In the genomic region with DNA sequence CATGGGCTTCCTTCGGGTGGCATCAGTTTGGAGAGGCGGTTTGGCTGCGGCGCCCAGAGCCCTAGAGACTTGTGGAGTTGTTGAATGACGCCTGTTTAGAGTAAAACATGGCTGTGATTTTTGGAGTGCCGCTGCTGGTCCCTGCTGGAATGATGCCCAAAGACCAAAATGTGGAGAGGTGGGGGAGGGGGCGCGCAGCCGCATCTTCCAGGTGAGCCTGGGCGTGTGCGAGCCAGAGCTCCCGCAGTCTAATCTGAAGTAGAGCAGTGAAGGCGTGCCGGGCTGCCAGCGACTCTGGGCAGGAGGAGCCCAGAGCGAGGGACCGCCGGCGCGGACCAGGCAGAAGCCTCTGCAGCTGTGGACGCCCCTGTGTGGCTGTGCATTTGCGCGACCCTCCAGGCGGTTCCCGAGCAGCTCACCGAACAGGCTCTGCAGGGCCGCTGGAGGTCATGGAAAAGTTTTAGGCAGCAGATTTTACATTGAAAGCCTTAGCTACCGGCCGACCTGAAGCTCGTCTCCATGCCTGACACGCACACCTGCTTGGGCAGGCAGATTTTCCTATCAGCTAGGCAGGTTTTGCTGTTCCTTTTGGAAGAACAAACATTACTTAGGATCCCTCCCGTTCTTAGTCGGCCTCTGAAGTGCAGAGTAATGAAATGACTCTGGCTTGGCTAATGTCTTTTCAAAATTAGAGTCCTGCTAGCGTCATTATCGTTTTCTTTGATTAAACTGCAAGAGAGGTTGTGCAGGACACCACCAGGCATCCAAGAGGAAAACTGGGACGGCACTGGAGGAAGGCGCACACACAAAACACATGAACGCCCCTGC, we compare ENCODE assay signal across 9 cellular contexts.
DNase-seq lines count a peak whose midpoint lies in the region; ATAC-seq and TF ChIP-seq lines count a peak whose summit lies in the region.
"Had no signal": no experiment of that assay in that cellular context is flagged by ENCODE, and none has a peak within 500 bp of the region (broad histone marks: within the 10 kb centered on the region; RNA-seq: fewer than 3 reads in every experiment).

No MANE protein-coding gene starts in this region.

- H3K9me3 ChIP-seq in esophagus (ENCODE audit: control insufficient read depth in 2 of 2, insufficient read depth in 1 of 2, low read depth in 1 of 2, low read length in 1 of 2) (no peaks in the 10 kb centered on the region), muscle layer of duodenum (ENCODE audit: control insufficient read depth in 1 of 2, low read length in 2 of 2) (no peaks in the 10 kb centered on the region), vagina (no peaks in the 10 kb centered on the region)

- peaks cover 8% of the 10 kb centered on the region for H3K4me1 Mint-ChIP-seq in activated naive CD8-positive, alpha-beta T cell (ENCODE audit: low read depth)
- peaks cover 3% of the 10 kb centered on the region for H3K4me1 Mint-ChIP-seq in activated naive CD8-positive, alpha-beta T cell treated with anti-CD3 and anti-CD28 coated beads, Interleukin-2, amount 50 U/mL, for 24 hours

- ATAC-seq in activated naive CD8-positive, alpha-beta T cell treated with anti-CD3 and anti-CD28 coated beads, Interleukin-2, amount 50 U/mL, for 24 hours, result no peak

- H3K9me3 Mint-ChIP-seq in activated naive CD8-positive, alpha-beta T cell (ENCODE audit: low read depth), result no peaks in the 10 kb centered on the region
- no peaks in the 10 kb centered on the region for H3K9me3 Mint-ChIP-seq in activated naive CD8-positive, alpha-beta T cell treated with anti-CD3 and anti-CD28 coated beads, Interleukin-2, amount 50 U/mL, for 24 hours

- H3K36me3 ChIP-seq in esophagus (ENCODE audit: control insufficient read depth in 2 of 2, insufficient read depth in 2 of 2, low read length in 1 of 2) (no peaks in the 10 kb centered on the region), muscle layer of duodenum (ENCODE audit: control insufficient read depth in 1 of 2, insufficient read depth in 2 of 2, low read length in 2 of 2) (no peaks in the 10 kb centered on the region), vagina (no peaks in the 10 kb centered on the region)

- H3K27ac ChIP-seq in esophagus (ENCODE audit: low read depth in 2 of 2, low read length in 1 of 2), result no peak overlapping the region
- no peak overlapping the region for H3K27ac ChIP-seq in muscle layer of duodenum (ENCODE audit: low read length)
- no peak overlapping the region for H3K27ac ChIP-seq in vagina

- no peak for DNase-seq in activated naive CD8-positive, alpha-beta T cell treated with anti-CD3 and anti-CD28 coated beads, Interleukin-2, amount 50 U/mL, for 24 hours
- DNase-seq in vagina (ENCODE audit: extremely low spot score in 2 of 2) (no peak), HT-29 (ENCODE audit: low spot score) (no peak), inferior parietal cortex (ENCODE audit: extremely low spot score) (no peak), HuH-7 (ENCODE audit: low spot score) (no peak)
- DNase-seq: activated CD4-positive, CD25-positive, alpha-beta regulatory T cell treated with anti-CD3 and anti-CD28 coated beads, Interleukin-2, amount 50 U/mL, for 72 hours had no signal

- intact Hi-C loops in vagina (cut with DNase I), result no loop called here

- peak overlapping the region; percentile 9 for H3K4me3 Mint-ChIP-seq in activated naive CD8-positive, alpha-beta T cell
- no peak overlapping the region for H3K4me3 Mint-ChIP-seq in activated naive CD8-positive, alpha-beta T cell treated with anti-CD3 and anti-CD28 coated beads, Interleukin-2, amount 50 U/mL, for 24 hours

- H3K27me3 Mint-ChIP-seq in activated naive CD8-positive, alpha-beta T cell, result peaks cover 27% of the 10 kb centered on the region
- H3K27me3 Mint-ChIP-seq in activated naive CD8-positive, alpha-beta T cell treated with anti-CD3 and anti-CD28 coated beads, Interleukin-2, amount 50 U/mL, for 24 hours, result peaks cover 38% of the 10 kb centered on the region

- peak overlapping the region; percentile 32 to 66 for H3K4me3 ChIP-seq in esophagus (ENCODE audit: low read depth in 1 of 2, low read length in 2 of 2)
- H3K4me3 ChIP-seq in muscle layer of duodenum (ENCODE audit: low read depth in 1 of 2, low read length in 2 of 2), result peak overlapping the region; percentile 37 to 79
- H3K4me3 ChIP-seq in vagina, result peak overlapping the region; percentile 46 to 51

- H3K27me3 ChIP-seq in esophagus (ENCODE audit: control insufficient read depth in 1 of 2, insufficient read depth in 2 of 2, low read length in 2 of 2) (no peaks in the 10 kb centered on the region), muscle layer of duodenum (ENCODE audit: low read depth, low read length) (peaks cover 22% of the 10 kb centered on the region), vagina (no peaks in the 10 kb centered on the region)

- WGBS in esophagus, 2 donors, result 30 to 31% methylated on average over 38 of the region's 38 CpGs

- H3K36me3 Mint-ChIP-seq in activated naive CD8-positive, alpha-beta T cell, result no peaks in the 10 kb centered on the region
- no peaks in the 10 kb centered on the region for H3K36me3 Mint-ChIP-seq in activated naive CD8-positive, alpha-beta T cell treated with anti-CD3 and anti-CD28 coated beads, Interleukin-2, amount 50 U/mL, for 24 hours (ENCODE audit: low read depth)

- H3K27ac Mint-ChIP-seq in activated naive CD8-positive, alpha-beta T cell, result no peak overlapping the region
- no peak overlapping the region for H3K27ac Mint-ChIP-seq in activated naive CD8-positive, alpha-beta T cell treated with anti-CD3 and anti-CD28 coated beads, Interleukin-2, amount 50 U/mL, for 24 hours

- no peak for TF ChIP-seq POLR2A in vagina (IDR thresholded peaks at IDR 0.05)

- no peak for TF ChIP-seq CTCF in vagina (IDR thresholded peaks at IDR 0.05)

- H3K4me1 ChIP-seq in esophagus (ENCODE audit: control insufficient read depth in 2 of 2, insufficient read depth in 2 of 2, low read length in 1 of 2), result peaks cover 0 to 14% of the 10 kb centered on the region in 2 donors
- H3K4me1 ChIP-seq in muscle layer of duodenum (ENCODE audit: control insufficient read depth in 1 of 2, insufficient read depth in 2 of 2, low read length in 2 of 2), result peaks cover 0 to 20% of the 10 kb centered on the region in 2 donors
- peaks cover 23% of the 10 kb centered on the region for H3K4me1 ChIP-seq in vagina
